ENCODE assay signal across 8 cellular contexts in genomic region chrX:155612312-155613224, GRCh38. TPM values are rescaled to one million over a fixed set of nuclear protein-coding genes. Genes with fewer than 3 reads are reported as not detected.
DNase-seq lines count a peak whose midpoint lies in the region; ATAC-seq and TF ChIP-seq lines count a peak whose summit lies in the region.

TSS of gene SPRY3 (plus strand) at chrX:155612586.
A gene with protein sequence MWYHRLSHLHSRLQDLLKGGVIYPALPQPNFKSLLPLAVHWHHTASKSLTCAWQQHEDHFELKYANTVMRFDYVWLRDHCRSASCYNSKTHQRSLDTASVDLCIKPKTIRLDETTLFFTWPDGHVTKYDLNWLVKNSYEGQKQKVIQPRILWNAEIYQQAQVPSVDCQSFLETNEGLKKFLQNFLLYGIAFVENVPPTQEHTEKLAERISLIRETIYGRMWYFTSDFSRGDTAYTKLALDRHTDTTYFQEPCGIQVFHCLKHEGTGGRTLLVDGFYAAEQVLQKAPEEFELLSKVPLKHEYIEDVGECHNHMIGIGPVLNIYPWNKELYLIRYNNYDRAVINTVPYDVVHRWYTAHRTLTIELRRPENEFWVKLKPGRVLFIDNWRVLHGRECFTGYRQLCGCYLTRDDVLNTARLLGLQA (minus strand): TSS chrX:155612952. CDS start chrX:155545276, 67,676 bp downstream.

- no peaks in the 10 kb centered on the region for H4K20me1 ChIP-seq in BLaER1 treated with 17β-estradiol and CSF1 and Interleukin-3, amounts not matched to agents 10 nM and 100 nM

- H3K4me2 ChIP-seq in BLaER1 treated with 17β-estradiol and CSF1 and Interleukin-3, amounts not matched to agents 10 nM and 100 nM, result peak within 1 kb of the TSS; percentile 42 to 79 (median 72)

- ATAC-seq in GM19328 (IDR thresholded peaks at IDR 0.05; ENCODE audit: unreplicated experiment) (peak; percentile 89), HG03457 (IDR thresholded peaks at IDR 0.05; ENCODE audit: unreplicated experiment) (peak; percentile 92)

- peak within 1 kb of the TSS; percentile 53 to 83 (median 72) for H3K4me3 ChIP-seq in BLaER1 treated with 17β-estradiol and CSF1 and Interleukin-3, amounts not matched to agents 10 nM and 100 nM
- peak within 1 kb of the TSS; percentile 91 for H3K4me3 ChIP-seq in endodermal cell (ENCODE audit: low read length)

- WGBS in endodermal cell (ENCODE audit: insufficient coverage in 1 of 2, insufficient read length in 1 of 2), 2 experiments, result 7 to 11% methylated on average over 5 to 50 of the region's 50 CpGs

- peaks cover 0 to 4% (median 0%) of the 10 kb centered on the region in 11 experiments; a peak in 1 of 22 replicates for H3K36me3 ChIP-seq in BLaER1 treated with 17β-estradiol and CSF1 and Interleukin-3, amounts not matched to agents 10 nM and 100 nM
- no peaks in the 10 kb centered on the region for H3K36me3 ChIP-seq in endodermal cell (ENCODE audit: control insufficient read depth, insufficient read depth, low read length)

- peak; percentile 78 for DNase-seq in NCI-H82 (lab: John Stamatoyannopoulos, UW)
- peak; percentile 21 for DNase-seq in activated CD8-positive, alpha-beta memory T cell treated with anti-CD3 and anti-CD28 coated beads, Interleukin-2, amount 50 U/mL, for 24 hours (ENCODE audit: extremely low read depth)
- DNase-seq in endodermal cell, result peak; percentile 78
- peak; percentile 91 for DNase-seq in mesenteric fat pad (ENCODE audit: low spot score)
- peak; percentile 37 for DNase-seq in stimulated activated CD8-positive, alpha-beta memory T cell treated with anti-CD3 and anti-CD28 coated beads, Interleukin-12 subunit alpha, Interleukin-12 subunit beta, amount 100 ng/mL, for 24 hours (ENCODE audit: extremely low read depth)

- H3K36me3 Mint-ChIP-seq in endodermal cell (ENCODE audit: low read depth), result peaks cover 3% of the 10 kb centered on the region

- H3K9ac ChIP-seq in BLaER1 treated with 17β-estradiol and CSF1 and Interleukin-3, amounts not matched to agents 10 nM and 100 nM, result peak within 1 kb of the TSS; percentile 83 to 94 (median 89)
- peak within 1 kb of the TSS; percentile 82 for H3K9ac ChIP-seq in endodermal cell (ENCODE audit: extremely low read depth, low read length, poor library complexity, severe bottlenecking)

- H3K4me1 Mint-ChIP-seq in endodermal cell, result peaks cover 2% of the 10 kb centered on the region

- peaks cover 0 to 7% (median 5%) of the 10 kb centered on the region in 10 experiments; a peak in 12 of 20 replicates for H3K4me1 ChIP-seq in BLaER1 treated with 17β-estradiol and CSF1 and Interleukin-3, amounts not matched to agents 10 nM and 100 nM
- no peaks in the 10 kb centered on the region for H3K4me1 ChIP-seq in endodermal cell (ENCODE audit: control insufficient read depth, insufficient read depth, low read length)

- H3K4me3 Mint-ChIP-seq in endodermal cell, result peak within 1 kb of the TSS; percentile 82

- peak within 1 kb of the TSS; percentile 91 for H3K27ac Mint-ChIP-seq in endodermal cell

- H3K9me3 ChIP-seq in BLaER1 treated with 17β-estradiol and CSF1 and Interleukin-3, amounts not matched to agents 10 nM and 100 nM (replicated peaks in 1 of 11), result peaks cover 14 to 27% (median 22%) of the 10 kb centered on the region in 11 experiments
- no peaks in the 10 kb centered on the region for H3K9me3 ChIP-seq in endodermal cell (ENCODE audit: control insufficient read depth, low read length)

- peak within 1 kb of the TSS; percentile 79 to 94 (median 88) for H3K27ac ChIP-seq in BLaER1 treated with 17β-estradiol and CSF1 and Interleukin-3, amounts not matched to agents 10 nM and 100 nM
- H3K27ac ChIP-seq in endodermal cell (ENCODE audit: low read depth, low read length), result peak within 1 kb of the TSS; percentile 72

- no peaks in the 10 kb centered on the region for H3K27me3 Mint-ChIP-seq in endodermal cell (ENCODE audit: insufficient read depth)

- peaks cover 58% of the 10 kb centered on the region for H3K9me3 Mint-ChIP-seq in endodermal cell

- no peak for TF ChIP-seq CTCF in endodermal cell (conservative IDR thresholded peaks at IDR 0.05)

- H3K27me3 ChIP-seq in BLaER1 treated with 17β-estradiol and CSF1 and Interleukin-3, amounts not matched to agents 10 nM and 100 nM, result peaks cover 10 to 76% (median 53%) of the 10 kb centered on the region in 11 experiments; a peak in 20 of 22 replicates
- H3K27me3 ChIP-seq in endodermal cell (ENCODE audit: control insufficient read depth, insufficient read depth, low read length, poor library complexity, severe bottlenecking), result no peaks in the 10 kb centered on the region

RNA-seq across cellular contexts. Expression of gene SPRY3, which starts in this region (rescaled TPM):
- total RNA-seq in endodermal cell, result 1 to 10 TPM; 1.2 to 1.5 TPM
- polyA plus RNA-seq in endodermal cell (2013, experiment 1 of 2), result 1.1 TPM
- polyA plus RNA-seq in endodermal cell (2013, experiment 2 of 2), result 1.0 TPM
- 2.0 TPM for total RNA-seq in mesenteric fat pad

RNA-seq across cellular contexts. Expression of the second gene that starts in this region (rescaled TPM):
- total RNA-seq in endodermal cell (10 to 100 TPM; 20.5 to 24.1 TPM), mesenteric fat pad (20.5 TPM)
- 19.9 TPM for polyA plus RNA-seq in endodermal cell (2013, experiment 1 of 2)
- polyA plus RNA-seq in endodermal cell (2013, experiment 2 of 2), result 16.8 TPM

Comparison
In these comparisons a context has a peak if more than half of its experiments do, and no peak if none do; other contexts are left out.
1. Peak in every context shown above with its lines: DNase-seq, ATAC-seq, H3K4me3 ChIP-seq and H3K27ac ChIP-seq.
2. DNase-seq: peak in every context shown above with its lines; median percentile 91 in mesenteric fat pad; 78 in NCI-H82; 78 in endodermal cell; 37 in stimulated activated CD8-positive, alpha-beta memory T cell treated with anti-CD3 and anti-CD28 coated beads, Interleukin-12 subunit alpha, Interleukin-12 subunit beta, amount 100 ng/mL, for 24 hours; 21 in activated CD8-positive, alpha-beta memory T cell treated with anti-CD3 and anti-CD28 coated beads, Interleukin-2, amount 50 U/mL, for 24 hours.